Comparison of ENCODE assay signal across 10 cellular contexts in the genomic region with DNA sequence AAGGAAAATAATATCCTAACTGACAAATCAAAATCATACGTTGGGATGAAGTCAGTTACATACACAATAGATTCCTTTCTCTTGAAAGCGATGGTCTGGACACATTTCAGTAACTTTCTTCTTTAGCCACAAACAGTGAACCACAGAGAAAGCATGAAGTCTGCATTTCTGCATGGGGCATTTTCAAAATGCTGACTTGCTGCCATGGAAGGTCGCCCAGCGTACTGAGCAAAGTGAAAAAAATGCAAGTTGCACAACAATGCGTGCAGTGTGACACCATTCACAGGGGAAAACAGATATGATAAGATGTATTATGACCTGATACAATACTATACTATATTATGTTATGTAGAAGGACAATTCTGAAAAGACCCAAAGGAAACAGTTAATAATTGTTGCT.
DNase-seq lines count a peak whose midpoint lies in the region; ATAC-seq and TF ChIP-seq lines count a peak whose summit lies in the region.
"Had no signal": no experiment of that assay in that cellular context is flagged by ENCODE, and none has a peak within 500 bp of the region (broad histone marks: within the 10 kb centered on the region; RNA-seq: fewer than 3 reads in every experiment).

No MANE protein-coding gene starts in this region.

- no peaks in the 10 kb centered on the region for H3K27me3 Mint-ChIP-seq in CD8-positive, alpha-beta T cell (ENCODE audit: low read depth)

- H3K9me3 Mint-ChIP-seq in CD8-positive, alpha-beta T cell, result peaks cover 8% of the 10 kb centered on the region

- POLR2A ChIA-PET in CD8-positive, alpha-beta T cell (lab: Charles Lee), result no interaction called here

- no peaks in the 10 kb centered on the region for H3K4me1 ChIP-seq in CD8-positive, alpha-beta T cell (ENCODE audit: insufficient read depth, low read length)

- no peak overlapping the region for H3K4me3 Mint-ChIP-seq in CD8-positive, alpha-beta T cell
- H3K4me3 Mint-ChIP-seq: activated naive CD4-positive, alpha-beta T cell treated with anti-CD3 and anti-CD28 coated beads for 36 hours had no signal

- no peak overlapping the region for H3K27ac ChIP-seq in CD8-positive, alpha-beta T cell (ENCODE audit: low read depth, low read length)

- H3K36me3 Mint-ChIP-seq in CD8-positive, alpha-beta T cell, result no peaks in the 10 kb centered on the region

- CTCF ChIA-PET in CD8-positive, alpha-beta T cell (lab: Charles Lee), result no interaction called here

- H3K27me3 ChIP-seq in CD8-positive, alpha-beta T cell (ENCODE audit: insufficient read depth, low read length), result no peaks in the 10 kb centered on the region
- H3K27me3 ChIP-seq in H7 (ENCODE audit: control insufficient read depth, insufficient read depth, low read length), result no peaks in the 10 kb centered on the region

- ATAC-seq in CD8-positive, alpha-beta T cell, result no peak

- no peaks in the 10 kb centered on the region for H3K4me1 Mint-ChIP-seq in CD8-positive, alpha-beta T cell (ENCODE audit: low read depth)

- DNase-seq in AG09319 (ENCODE audit: extremely low read depth, low read depth) (peak; percentile 89), RPMI7951 (ENCODE audit: low read depth) (peak; percentile 82), fibroblast of villous mesenchyme (ENCODE audit: low read depth) (peak; percentile 77), occipital lobe (lab: John Stamatoyannopoulos, UW) (peak; percentile 16), SIG-M5 treated with dmso at 0.1 percent for 504 hours (lab: John Stamatoyannopoulos, UW; ENCODE audit: unreplicated experiment) (no peak), NCI-H345 treated with DMSO at 0.1 percent for 48 hours (lab: John Stamatoyannopoulos, UW; ENCODE audit: unreplicated experiment) (no peak), H7 (no peak)
- no peak for DNase-seq in CD8-positive, alpha-beta T cell
- DNase-seq: activated naive CD4-positive, alpha-beta T cell treated with anti-CD3 and anti-CD28 coated beads for 36 hours; NCI-H1436 had no signal

- H3K36me3 ChIP-seq in CD8-positive, alpha-beta T cell (ENCODE audit: insufficient read depth, low read length), result no peaks in the 10 kb centered on the region
- H3K36me3 ChIP-seq in H7 (replicated peaks; ENCODE audit: control insufficient read depth, insufficient read depth, low read length), result no peaks in the 10 kb centered on the region

- no peak overlapping the region for H3K27ac Mint-ChIP-seq in CD8-positive, alpha-beta T cell
- H3K27ac Mint-ChIP-seq: activated naive CD4-positive, alpha-beta T cell treated with anti-CD3 and anti-CD28 coated beads for 36 hours had no signal

- TF ChIP-seq CTCF in AG09319 (IDR thresholded peaks at IDR 0.05; ENCODE audit: low read depth, low read length) (no peak), fibroblast of villous mesenchyme (IDR thresholded peaks at IDR 0.05; ENCODE audit: insufficient read depth, low read depth, low read length) (no peak)
- no peak for TF ChIP-seq CTCF in CD8-positive, alpha-beta T cell (IDR thresholded peaks at IDR 0.05)

- intact Hi-C loops in CD8-positive, alpha-beta T cell (cut with DNase I, micrococcal nuclease), result no loop called here

- no peak overlapping the region for H3K4me3 ChIP-seq in fibroblast of villous mesenchyme (ENCODE audit: low read depth, low read length)
- no peak overlapping the region for H3K4me3 ChIP-seq in CD8-positive, alpha-beta T cell (ENCODE audit: low read depth, low read length)
- H3K4me3 ChIP-seq in H7 (ENCODE audit: insufficient read depth, low read depth, low read length), result no peak overlapping the region

- H3K9me3 ChIP-seq in CD8-positive, alpha-beta T cell (ENCODE audit: low read length), result no peaks in the 10 kb centered on the region

Comparison
In these comparisons a context has a peak if more than half of its experiments do, and no peak if none do; other contexts are left out.
1. DNase-seq: peak in AG09319 (single experiment), RPMI7951 (single experiment), fibroblast of villous mesenchyme (single experiment) and occipital lobe (single experiment); none in SIG-M5 treated with dmso at 0.1 percent for 504 hours (single experiment), CD8-positive, alpha-beta T cell (0 of 7), NCI-H345 treated with DMSO at 0.1 percent for 48 hours (single experiment) and H7 (single experiment).